Comparison of ENCODE assay signal across 24 cellular contexts in the genomic region with DNA sequence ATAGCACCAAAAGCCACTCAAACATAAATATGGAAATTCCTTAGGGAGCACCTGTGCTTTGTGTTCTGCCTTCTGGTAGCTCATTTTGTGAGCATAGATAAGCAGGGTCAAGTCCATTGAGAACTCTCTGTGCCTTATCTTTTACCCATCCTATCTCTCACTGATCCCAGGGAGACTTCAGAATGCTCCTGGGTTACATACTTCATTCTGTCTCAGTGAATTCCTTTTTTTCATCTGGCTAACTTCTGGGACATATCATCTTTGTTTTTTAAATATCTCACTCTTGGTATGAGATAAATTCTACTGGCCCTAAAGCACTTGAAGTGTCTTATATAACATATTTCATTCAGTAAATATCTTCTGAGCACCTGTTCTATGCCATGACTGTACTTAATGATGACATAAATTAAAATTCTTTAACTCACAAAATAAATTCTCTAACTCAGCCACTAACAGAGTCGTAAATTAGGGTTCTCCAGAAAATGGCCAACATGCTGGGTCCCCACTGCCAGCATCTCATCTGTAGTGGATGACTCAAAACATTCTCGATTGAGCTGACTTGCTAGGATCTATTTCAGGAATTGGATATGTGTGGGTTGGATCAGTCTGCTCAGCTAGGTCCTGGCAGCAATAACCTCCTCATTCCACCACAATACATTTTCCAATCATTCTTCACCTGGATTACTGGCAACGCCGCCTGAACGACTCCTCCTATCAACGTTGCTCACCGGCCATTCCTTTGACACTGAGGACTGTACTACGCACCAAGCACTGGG.
A peak's percentile ranks its signal among the peaks of the same experiment; 100 is the strongest.
DNase-seq lines count a peak whose midpoint lies in the region; ATAC-seq and TF ChIP-seq lines count a peak whose summit lies in the region.
"Had no signal": no experiment of that assay in that cellular context is flagged by ENCODE, and none has a peak within 500 bp of the region (broad histone marks: within the 10 kb centered on the region; RNA-seq: fewer than 3 reads in every experiment).

No MANE protein-coding gene starts in this region.

- TF ChIP-seq EP300 in SK-N-SH (IDR thresholded peaks at IDR 0.05; ENCODE audit: borderline replicate concordance in 1 of 2, low read depth in 1 of 2, low read length in 1 of 2): no peak

- H3K9me3 ChIP-seq in SK-N-SH (no peaks in the 10 kb centered on the region), HEK293 (ENCODE audit: control insufficient read depth, insufficient read depth, low read depth, low read length) (no peaks in the 10 kb centered on the region), psoas muscle (no peaks in the 10 kb centered on the region)
- H3K9me3 ChIP-seq: mucosa of descending colon, SJSA1, tibial artery had no signal

- no peak overlapping the region for H2AFZ ChIP-seq in SK-N-SH (ENCODE audit: low read depth)
- H2AFZ ChIP-seq: hepatocyte had no signal

- CTCF ChIA-PET in SK-N-SH (lab: Yijun Ruan, JAX) (no interaction called here), HEK293 (lab: Yijun Ruan, JAX) (no interaction called here)

- H3K9me2 ChIP-seq in SK-N-SH: no peaks in the 10 kb centered on the region

- POLR2A ChIA-PET in SK-N-SH (lab: Yijun Ruan, JAX): no interaction called here
- POLR2A ChIA-PET in HEK293 (lab: Yijun Ruan, JAX): no interaction called here

- H3K4me3 ChIP-seq in SK-N-SH (ENCODE audit: low read depth in 2 of 2, low read length in 1 of 2) (no peak overlapping the region), HEK293 (ENCODE audit: low read depth, low read length) (no peak overlapping the region), fibroblast of mammary gland (ENCODE audit: control insufficient read depth, low read depth, low read length) (no peak overlapping the region), psoas muscle (no peak overlapping the region)
- H3K4me3 ChIP-seq: hepatocyte, mucosa of descending colon, SJSA1, tibial artery had no signal

- no peaks in the 10 kb centered on the region for H3K27me3 ChIP-seq in SK-N-SH (ENCODE audit: insufficient read depth)
- H3K27me3 ChIP-seq in psoas muscle (ENCODE audit: insufficient read depth in 3 of 3, low read length in 2 of 3): no peaks in the 10 kb centered on the region
- H3K27me3 ChIP-seq: SJSA1, tibial artery had no signal

- no peaks in the 10 kb centered on the region for H3K79me2 ChIP-seq in SK-N-SH (ENCODE audit: insufficient read depth)
- H3K79me2 ChIP-seq: hepatocyte had no signal

- no peak overlapping the region for H3K27ac ChIP-seq in SK-N-SH (ENCODE audit: low read depth in 2 of 2, low read length in 1 of 2)
- no peak overlapping the region for H3K27ac ChIP-seq in HEK293 (ENCODE audit: extremely low read depth, low read depth, low read length)
- no peak overlapping the region for H3K27ac ChIP-seq in psoas muscle
- H3K27ac ChIP-seq: 22Rv1, hepatocyte, KMS-11, SJSA1, tibial artery had no signal

- H4K20me1 ChIP-seq in SK-N-SH (ENCODE audit: insufficient read depth): no peaks in the 10 kb centered on the region

- H3F3A ChIP-seq in SK-N-SH (replicated peaks; ENCODE audit: insufficient read depth): no peaks in the 10 kb centered on the region

- no peak for TF ChIP-seq CTCF in SK-N-SH (IDR thresholded peaks at IDR 0.05)
- no peak for TF ChIP-seq CTCF in HEK293 (tag by site-specific recombination; IDR thresholded peaks at IDR 0.05)
- no peak for TF ChIP-seq CTCF in fibroblast of mammary gland (conservative IDR thresholded peaks at IDR 0.05; ENCODE audit: control insufficient read depth, insufficient read depth, low read depth, low read length)
- TF ChIP-seq CTCF in psoas muscle (IDR thresholded peaks at IDR 0.05): no peak

- TF ChIP-seq RAD21 in SK-N-SH (IDR thresholded peaks at IDR 0.05; ENCODE audit: low read length): no peak

- no peak overlapping the region for H3K9ac ChIP-seq in SK-N-SH
- H3K9ac ChIP-seq: KMS-11 had no signal

- H3K36me3 ChIP-seq in SK-N-SH (replicated peaks in 1 of 2; ENCODE audit: control insufficient read depth in 1 of 2, insufficient read depth in 2 of 2, low read length in 1 of 2) (no peaks in the 10 kb centered on the region), HEK293 (ENCODE audit: control insufficient read depth in 2 of 2, insufficient read depth in 1 of 2, low read length in 2 of 2) (no peaks in the 10 kb centered on the region), psoas muscle (ENCODE audit: insufficient read depth in 1 of 2, low read depth in 1 of 2) (no peaks in the 10 kb centered on the region)
- H3K36me3 ChIP-seq: SJSA1, tibial artery had no signal

- 82% methylated on average over 8 of the region's 8 CpGs for WGBS in SK-N-SH (ENCODE audit: low lambda C conversion rate)
- WGBS in psoas muscle, 3 donors: 74 to 77% (median 76%) methylated on average over 8 of the region's 8 CpGs

- H3K4me1 ChIP-seq in SK-N-SH (ENCODE audit: control insufficient read depth in 1 of 2, insufficient read depth in 2 of 2, low read depth in 1 of 2, low read length in 1 of 2) (no peaks in the 10 kb centered on the region), HEK293 (ENCODE audit: control insufficient read depth, insufficient read depth, low read length) (peaks cover 5% of the 10 kb centered on the region; the same call in 1 of the 2 replicates), psoas muscle (peaks cover 11% of the 10 kb centered on the region)
- H3K4me1 ChIP-seq: SJSA1 had no signal

- peak; percentile 56; the same call in 2 of the 3 replicates for ATAC-seq in SK-N-SH treated with all-trans-retinoic acid at 6 μM for 48 hours
- peak; percentile 56 to 74 (median 66) for ATAC-seq in psoas muscle
- no peak for ATAC-seq in HG03025 (IDR thresholded peaks at IDR 0.05; ENCODE audit: low FRiP score, unreplicated experiment)
- ATAC-seq: mucosa of descending colon, Panc1 had no signal

- H3K4me2 ChIP-seq in SK-N-SH: no peak overlapping the region
- H3K4me2 ChIP-seq: hepatocyte, KMS-11 had no signal

- DNase-seq in SK-N-SH: no peak
- peak; percentile 11 for DNase-seq in fibroblast of mammary gland (ENCODE audit: low read depth)
- no peak for DNase-seq in psoas muscle
- DNase-seq in GOT3 (lab: John Stamatoyannopoulos, UW): no peak
- no peak for DNase-seq in NOMO-1 (lab: John Stamatoyannopoulos, UW; ENCODE audit: unreplicated experiment in 2 of 2)
- DNase-seq: activated CD4-positive, alpha-beta T cell treated with anti-CD3 and anti-CD28 coated beads, Interleukin-2, amount 50 U/mL, for 4 hours; activated naive CD4-positive, alpha-beta T cell treated with Interleukin-2 at 50 U/mL for 16 hours; activated T-cell treated with anti-CD3 and anti-CD28 coated beads for 4 hours; Calu3; erythroblast; mucosa of descending colon; MV-4-11; NCI-H1694; NCI-H82; small intestine; tibial artery had no signal

- intact Hi-C loops in psoas muscle (cut with DNase I): no loop called here

TF ChIP-seq in SK-N-SH treated with all-trans-retinoic acid at 6 μM for 48 hours, 23 proteins besides CTCF, POLR2A, EP300 and RAD21:
- TF ChIP-seq ISL1 (CRISPR knock-in tag; IDR thresholded peaks at IDR 0.05) (peak; percentile 91), OSR1 (CRISPR knock-in tag; IDR thresholded peaks at IDR 0.05) (no peak)

TF ChIP-seq in SK-N-SH, 30 proteins besides CTCF, POLR2A, EP300 and RAD21:
- TF ChIP-seq RXRA (IDR thresholded peaks at IDR 0.05; ENCODE audit: borderline replicate concordance, low read depth) (no peak), TAF1 (IDR thresholded peaks at IDR 0.05; ENCODE audit: borderline replicate concordance, low read depth, low read length) (no peak)
- TF ChIP-seq, protein P1, sequence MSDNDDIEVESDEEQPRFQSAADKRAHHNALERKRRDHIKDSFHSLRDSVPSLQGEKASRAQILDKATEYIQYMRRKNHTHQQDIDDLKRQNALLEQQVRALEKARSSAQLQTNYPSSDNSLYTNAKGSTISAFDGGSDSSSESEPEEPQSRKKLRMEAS (IDR thresholded peaks at IDR 0.05; ENCODE audit: low read depth): no peak

TF ChIP-seq in HEK293, 187 proteins besides CTCF, POLR2A, EP300 and RAD21 (continues in another document):
- TF ChIP-seq ZNF175 (tag by site-specific recombination; IDR thresholded peaks at IDR 0.05) (no peak), MYNN (tag by site-specific recombination; IDR thresholded peaks at IDR 0.05; ENCODE audit: borderline replicate concordance) (no peak), ZNF239 (tag by site-specific recombination; IDR thresholded peaks at IDR 0.05) (no peak), MEIS1 (CRISPR knock-in tag; IDR thresholded peaks at IDR 0.05; ENCODE audit: borderline replicate concordance) (no peak), ZNF169 (tag by site-specific recombination; IDR thresholded peaks at IDR 0.05) (no peak), ZNF514 (tag by site-specific recombination; IDR thresholded peaks at IDR 0.05) (no peak), ZBTB1 (tag by site-specific recombination; IDR thresholded peaks at IDR 0.05) (no peak), ZNF404 (tag by site-specific recombination; IDR thresholded peaks at IDR 0.05) (no peak), ZNF600 (tag by site-specific recombination; IDR thresholded peaks at IDR 0.05) (0 out of 2 replicates have a peak, but pooled peaks have one; percentile 11)
- TF ChIP-seq, protein P2, sequence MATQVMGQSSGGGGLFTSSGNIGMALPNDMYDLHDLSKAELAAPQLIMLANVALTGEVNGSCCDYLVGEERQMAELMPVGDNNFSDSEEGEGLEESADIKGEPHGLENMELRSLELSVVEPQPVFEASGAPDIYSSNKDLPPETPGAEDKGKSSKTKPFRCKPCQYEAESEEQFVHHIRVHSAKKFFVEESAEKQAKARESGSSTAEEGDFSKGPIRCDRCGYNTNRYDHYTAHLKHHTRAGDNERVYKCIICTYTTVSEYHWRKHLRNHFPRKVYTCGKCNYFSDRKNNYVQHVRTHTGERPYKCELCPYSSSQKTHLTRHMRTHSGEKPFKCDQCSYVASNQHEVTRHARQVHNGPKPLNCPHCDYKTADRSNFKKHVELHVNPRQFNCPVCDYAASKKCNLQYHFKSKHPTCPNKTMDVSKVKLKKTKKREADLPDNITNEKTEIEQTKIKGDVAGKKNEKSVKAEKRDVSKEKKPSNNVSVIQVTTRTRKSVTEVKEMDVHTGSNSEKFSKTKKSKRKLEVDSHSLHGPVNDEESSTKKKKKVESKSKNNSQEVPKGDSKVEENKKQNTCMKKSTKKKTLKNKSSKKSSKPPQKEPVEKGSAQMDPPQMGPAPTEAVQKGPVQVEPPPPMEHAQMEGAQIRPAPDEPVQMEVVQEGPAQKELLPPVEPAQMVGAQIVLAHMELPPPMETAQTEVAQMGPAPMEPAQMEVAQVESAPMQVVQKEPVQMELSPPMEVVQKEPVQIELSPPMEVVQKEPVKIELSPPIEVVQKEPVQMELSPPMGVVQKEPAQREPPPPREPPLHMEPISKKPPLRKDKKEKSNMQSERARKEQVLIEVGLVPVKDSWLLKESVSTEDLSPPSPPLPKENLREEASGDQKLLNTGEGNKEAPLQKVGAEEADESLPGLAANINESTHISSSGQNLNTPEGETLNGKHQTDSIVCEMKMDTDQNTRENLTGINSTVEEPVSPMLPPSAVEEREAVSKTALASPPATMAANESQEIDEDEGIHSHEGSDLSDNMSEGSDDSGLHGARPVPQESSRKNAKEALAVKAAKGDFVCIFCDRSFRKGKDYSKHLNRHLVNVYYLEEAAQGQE (tag by site-specific recombination; IDR thresholded peaks at IDR 0.05): no peak
